Comparison of ENCODE assay signal across 13 cellular contexts in genomic region chr2:32161296-32161695, GRCh38. TPM values are rescaled to one million over a fixed set of nuclear protein-coding genes. Genes with fewer than 3 reads are reported as not detected.
DNase-seq lines count a peak whose midpoint lies in the region; ATAC-seq and TF ChIP-seq lines count a peak whose summit lies in the region.
"Had no signal": no experiment of that assay in that cellular context is flagged by ENCODE, and none has a peak within 500 bp of the region (broad histone marks: within the 10 kb centered on the region; RNA-seq: fewer than 3 reads in every experiment).

No MANE protein-coding gene starts in this region.

- intact Hi-C loops in CD4-positive, alpha-beta T cell (cut with DNase I, micrococcal nuclease) = loop anchor here (5.0 to 10.0 kb wide), 3 partner anchors 154 to 926 kb away; partner anchors contain the start of gene EHD3 (in 1 of the 2)
- intact Hi-C loops in left cardiac atrium (cut with DNase I) = loop anchor here in 1 of 2 donors (10.0 kb wide), 1 partner anchor 96 kb away; the partner anchor contains the start of gene SPAST

- CTCF ChIA-PET in CD4-positive, alpha-beta T cell (lab: Charles Lee) = no interaction called here
- CTCF ChIA-PET in HEK293 (lab: Yijun Ruan, JAX) = interaction anchor here (0.7 kb wide), 1 partner anchor 97 kb away, joined by 3 read pairs; no protein-coding TSS in a partner anchor

- H3K36me3 Mint-ChIP-seq in CD4-positive, alpha-beta T cell (ENCODE audit: low read depth) = peaks cover 22% of the 10 kb centered on the region
- peaks cover 9% of the 10 kb centered on the region for H3K36me3 Mint-ChIP-seq in nephron (ENCODE audit: low read depth)

- no peaks in the 10 kb centered on the region for H3K4me1 ChIP-seq in HEK293 (ENCODE audit: control insufficient read depth, insufficient read depth, low read length)
- peaks cover 6% of the 10 kb centered on the region for H3K4me1 ChIP-seq in osteoblast (ENCODE audit: insufficient read depth, low read length)
- H3K4me1 ChIP-seq: HAP-1 had no signal

- no peaks in the 10 kb centered on the region for H3K9me3 Mint-ChIP-seq in CD4-positive, alpha-beta T cell
- no peaks in the 10 kb centered on the region for H3K9me3 Mint-ChIP-seq in nephron
- H3K9me3 Mint-ChIP-seq: CD8-positive, alpha-beta T cell; GM23338 had no signal

- POLR2A ChIA-PET in CD4-positive, alpha-beta T cell (lab: Charles Lee) = no interaction called here
- POLR2A ChIA-PET in HEK293 (lab: Yijun Ruan, JAX) = no interaction called here

- H3K27ac Mint-ChIP-seq in CD4-positive, alpha-beta T cell = no peak overlapping the region
- no peak overlapping the region for H3K27ac Mint-ChIP-seq in nephron
- H3K27ac Mint-ChIP-seq: CD8-positive, alpha-beta T cell; GM23338 had no signal

- peaks cover 14% of the 10 kb centered on the region for H3K79me2 ChIP-seq in osteoblast (ENCODE audit: insufficient read depth, low read length)

- no peak for TF ChIP-seq CTCF in CD4-positive, alpha-beta T cell (IDR thresholded peaks at IDR 0.05)
- TF ChIP-seq CTCF in HEK293 (tag by site-specific recombination; IDR thresholded peaks at IDR 0.05) (no peak), nephron (IDR thresholded peaks at IDR 0.05; ENCODE audit: unreplicated experiment in 3 of 3) (no peak), osteoblast (IDR thresholded peaks at IDR 0.05; ENCODE audit: extremely low read depth, low read depth, low read length) (no peak)

- no peak overlapping the region for H3K27ac ChIP-seq in CD4-positive, alpha-beta T cell (ENCODE audit: low read depth, low read length)
- no peak overlapping the region for H3K27ac ChIP-seq in HEK293 (ENCODE audit: extremely low read depth, low read depth, low read length)
- no peak overlapping the region for H3K27ac ChIP-seq in osteoblast (ENCODE audit: low read depth, low read length)

- no peak for ATAC-seq in CD4-positive, alpha-beta T cell (ENCODE audit: poor library complexity)
- ATAC-seq in left cardiac atrium = no peak
- no peak for ATAC-seq in HG02840 (IDR thresholded peaks at IDR 0.05; ENCODE audit: low FRiP score, unreplicated experiment)
- ATAC-seq: CD8-positive, alpha-beta T cell; GM23338 had no signal

- no peaks in the 10 kb centered on the region for H4K20me1 ChIP-seq in osteoblast (ENCODE audit: insufficient read depth, low read length)

- no peaks in the 10 kb centered on the region for H3K27me3 Mint-ChIP-seq in CD4-positive, alpha-beta T cell
- no peaks in the 10 kb centered on the region for H3K27me3 Mint-ChIP-seq in nephron (ENCODE audit: low read depth)

- H3K36me3 ChIP-seq in HEK293 (ENCODE audit: control insufficient read depth in 2 of 2, insufficient read depth in 1 of 2, low read length in 2 of 2) (peaks cover 0 to 3% of the 10 kb centered on the region in 2 experiments; a peak in 1 of 3 replicates), osteoblast (ENCODE audit: insufficient read depth, low read length) (no peaks in the 10 kb centered on the region)
- H3K36me3 ChIP-seq: HAP-1 had no signal

- H3K27me3 ChIP-seq in CD4-positive, alpha-beta T cell (ENCODE audit: control insufficient read depth, insufficient read depth, low read length) = no peaks in the 10 kb centered on the region
- no peaks in the 10 kb centered on the region for H3K27me3 ChIP-seq in osteoblast (ENCODE audit: insufficient read depth, low read length)

- H3K4me2 ChIP-seq in osteoblast (ENCODE audit: insufficient read depth, low read length) = no peak overlapping the region
- H3K4me2 ChIP-seq: GM23338 had no signal

- peak overlapping the region; percentile 30 for H3K4me3 Mint-ChIP-seq in CD4-positive, alpha-beta T cell
- H3K4me3 Mint-ChIP-seq in nephron = peak overlapping the region; percentile 9 to 35 (median 12)
- H3K4me3 Mint-ChIP-seq: CD8-positive, alpha-beta T cell; GM23338 had no signal

- no peaks in the 10 kb centered on the region for H3K9me3 ChIP-seq in CD4-positive, alpha-beta T cell (ENCODE audit: control insufficient read depth, low read length)
- H3K9me3 ChIP-seq in HEK293 (ENCODE audit: control insufficient read depth, insufficient read depth, low read depth, low read length) = no peaks in the 10 kb centered on the region
- H3K9me3 ChIP-seq in osteoblast (ENCODE audit: low read depth, low read length) = no peaks in the 10 kb centered on the region
- H3K9me3 ChIP-seq: HAP-1 had no signal

- H3K4me1 Mint-ChIP-seq in CD4-positive, alpha-beta T cell (ENCODE audit: low read depth) = peaks cover 18% of the 10 kb centered on the region
- peaks cover 9% of the 10 kb centered on the region for H3K4me1 Mint-ChIP-seq in nephron

- DNase-seq in CD4-positive, alpha-beta T cell = no peak
- DNase-seq in osteoblast (ENCODE audit: insufficient read length, low spot score, missing footprints) (peak; percentile 53), left cardiac atrium (no peak), COR-L47 (lab: John Stamatoyannopoulos, UW) (no peak)
- DNase-seq: C1 segment of cervical spinal cord; CD8-positive, alpha-beta T cell; DMS 273 treated with DMSO at 0.1 percent for 48 hours; DND-41 had no signal

- H2AFZ ChIP-seq in osteoblast (ENCODE audit: low read length) = no peak overlapping the region
- H2AFZ ChIP-seq: GM23338 had no signal

- H3K4me3 ChIP-seq in HEK293 (ENCODE audit: low read depth, low read length) (no peak overlapping the region), osteoblast (ENCODE audit: insufficient read depth, low read length) (no peak overlapping the region)
- H3K4me3 ChIP-seq: GM23338, HAP-1 had no signal

TF ChIP-seq in HEK293, 187 proteins besides CTCF, POLR2A, EP300 and RAD21:
- TF ChIP-seq ZNF626 (tag by site-specific recombination; IDR thresholded peaks at IDR 0.05) = no peak
- peak; percentile 56 for TF ChIP-seq SCRT2 (tag by site-specific recombination; IDR thresholded peaks at IDR 0.05)

RNA-seq across cellular contexts. Expression of gene SLC30A6, which starts 4.4 kb away (rescaled TPM):
- total RNA-seq in CD4-positive, alpha-beta T cell = 1 to 10 TPM; 4.7 to 5.2 TPM
- 28.6 and 31.5 TPM in 2 replicates for total RNA-seq in osteoblast
- total RNA-seq in left cardiac atrium = 10 to 100 TPM; 13.9 to 19.6 TPM
